ENCODE assay signal across 20 cellular contexts in genomic region chr2:8376603-8377423, GRCh38.
A peak's percentile ranks its signal among the peaks of the same experiment; 100 is the strongest.
DNase-seq lines count a peak whose midpoint lies in the region; ATAC-seq and TF ChIP-seq lines count a peak whose summit lies in the region.
"Had no signal": no experiment of that assay in that cellular context is flagged by ENCODE, and none has a peak within 500 bp of the region (broad histone marks: within the 10 kb centered on the region; RNA-seq: fewer than 3 reads in every experiment).

No MANE protein-coding gene starts in this region.

- no peak for ATAC-seq in GM21717 (IDR thresholded peaks at IDR 0.05; ENCODE audit: unreplicated experiment)
- ATAC-seq: GM23338, pancreas had no signal

- H3K9me3 Mint-ChIP-seq in T-helper 2 cell treated with Interferon-gamma antibody and Interleukin-4, amounts not matched to agents 5 μg/mL and 100 μg/mL, for 36 hours, result peaks cover 10% of the 10 kb centered on the region
- H3K9me3 Mint-ChIP-seq in immature natural killer cell (no peaks in the 10 kb centered on the region), progenitor cell of endocrine pancreas (ENCODE audit: low read depth) (peaks cover 13% of the 10 kb centered on the region)

- no peak overlapping the region for H3K27ac Mint-ChIP-seq in T-helper 2 cell treated with Interferon-gamma antibody and Interleukin-4, amounts not matched to agents 5 μg/mL and 100 μg/mL, for 36 hours
- peak overlapping the region; percentile 79 to 92 (median 86) for H3K27ac Mint-ChIP-seq in immature natural killer cell
- no peak overlapping the region for H3K27ac Mint-ChIP-seq in progenitor cell of endocrine pancreas
- H3K27ac Mint-ChIP-seq: GM23338, naive B cell had no signal

- DNase-seq in AG10803 (ENCODE audit: low read depth) (peak; percentile 17), CD1c-positive myeloid dendritic cell (ENCODE audit: extremely low spot score) (peak; percentile 38), immature natural killer cell (peak; percentile 5 to 30 (median 28)), progenitor cell of endocrine pancreas (ENCODE audit: low spot score, unreplicated experiment) (no peak), ecto neural progenitor cell (ENCODE audit: low spot score) (no peak)
- DNase-seq in T-helper 2 cell treated with Interferon-gamma antibody and Interleukin-4, amounts not matched to agents 5 μg/mL and 100 μg/mL, for 36 hours (ENCODE audit: low spot score), result peak; percentile 8
- DNase-seq: aorta; BE2C; naive B cell; NCI-H1417 treated with DMSO at 0.1 percent for 48 hours; NCI-H2171; NCI-H748 treated with DMSO at 0.1 percent for 48 hours; OCI-M1; pancreas; sigmoid colon; stimulated activated CD4-positive, alpha-beta T cell treated with anti-CD3 and anti-CD28 coated beads, Interleukin-1b, Interleukin-23, amount 100 ng/mL, for 48 hours had no signal

- TF ChIP-seq CTCF in AG10803 (conservative IDR thresholded peaks at IDR 0.05; ENCODE audit: low read length), result no peak
- TF ChIP-seq CTCF in progenitor cell of endocrine pancreas (IDR thresholded peaks at IDR 0.05; ENCODE audit: unreplicated experiment), result no peak

- H3K4me3 Mint-ChIP-seq in T-helper 2 cell treated with Interferon-gamma antibody and Interleukin-4, amounts not matched to agents 5 μg/mL and 100 μg/mL, for 36 hours, result no peak overlapping the region
- peak overlapping the region; percentile 68 to 87 (median 72) for H3K4me3 Mint-ChIP-seq in immature natural killer cell
- no peak overlapping the region for H3K4me3 Mint-ChIP-seq in progenitor cell of endocrine pancreas (ENCODE audit: low read depth)
- H3K4me3 Mint-ChIP-seq: GM23338, naive B cell had no signal

- H3K27me3 Mint-ChIP-seq in T-helper 2 cell treated with Interferon-gamma antibody and Interleukin-4, amounts not matched to agents 5 μg/mL and 100 μg/mL, for 36 hours (ENCODE audit: low read depth), result peaks cover 12% of the 10 kb centered on the region
- H3K27me3 Mint-ChIP-seq in immature natural killer cell (ENCODE audit: low read depth in 3 of 3) (no peaks in the 10 kb centered on the region), progenitor cell of endocrine pancreas (no peaks in the 10 kb centered on the region)

- peaks cover 6% of the 10 kb centered on the region for H3K36me3 Mint-ChIP-seq in T-helper 2 cell treated with Interferon-gamma antibody and Interleukin-4, amounts not matched to agents 5 μg/mL and 100 μg/mL, for 36 hours (ENCODE audit: low read depth)
- H3K36me3 Mint-ChIP-seq in immature natural killer cell (peaks cover 11 to 17% (median 15%) of the 10 kb centered on the region in 3 donors), progenitor cell of endocrine pancreas (ENCODE audit: insufficient read depth) (peaks cover 4% of the 10 kb centered on the region)

- peaks cover 16% of the 10 kb centered on the region for H3K4me1 Mint-ChIP-seq in T-helper 2 cell treated with Interferon-gamma antibody and Interleukin-4, amounts not matched to agents 5 μg/mL and 100 μg/mL, for 36 hours (ENCODE audit: low read depth)
- peaks cover 45 to 77% of the 10 kb centered on the region in 2 donors for H3K4me1 Mint-ChIP-seq in immature natural killer cell
- H3K4me1 Mint-ChIP-seq in progenitor cell of endocrine pancreas (ENCODE audit: low read depth), result peaks cover 2% of the 10 kb centered on the region

- no peak overlapping the region for H3K4me3 ChIP-seq in AG10803 (ENCODE audit: low read length)
- H3K4me3 ChIP-seq: GM23338, lung, pancreas, sigmoid colon, suprapubic skin had no signal

Comparison
In these comparisons a context has a peak if more than half of its experiments do, and no peak if none do; other contexts are left out.
1. DNase-seq: peak in AG10803 (single experiment), CD1c-positive myeloid dendritic cell (single experiment), T-helper 2 cell treated with Interferon-gamma antibody and Interleukin-4, amounts not matched to agents 5 μg/mL and 100 μg/mL, for 36 hours (single experiment) and immature natural killer cell (3 of 3); none in progenitor cell of endocrine pancreas (single experiment) and ecto neural progenitor cell (single experiment).
2. H3K27ac Mint-ChIP-seq: peak in immature natural killer cell (6 of 6); none in T-helper 2 cell treated with Interferon-gamma antibody and Interleukin-4, amounts not matched to agents 5 μg/mL and 100 μg/mL, for 36 hours (single experiment) and progenitor cell of endocrine pancreas (single experiment).
3. H3K4me3 Mint-ChIP-seq: peak in immature natural killer cell (5 of 5); none in T-helper 2 cell treated with Interferon-gamma antibody and Interleukin-4, amounts not matched to agents 5 μg/mL and 100 μg/mL, for 36 hours (single experiment) and progenitor cell of endocrine pancreas (single experiment).